ENCODE assay signal across 9 cellular contexts in genomic region chr6:13711384-13711725, GRCh38. TPM values are rescaled to one million over a fixed set of nuclear protein-coding genes. Genes with fewer than 3 reads are reported as not detected.
A peak's percentile ranks its signal among the peaks of the same experiment; 100 is the strongest.
DNase-seq lines count a peak whose midpoint lies in the region; ATAC-seq, FAIRE-seq and TF ChIP-seq lines count a peak whose summit lies in the region.
"Had no signal": no experiment of that assay in that cellular context is flagged by ENCODE, and none has a peak within 500 bp of the region (broad histone marks: within the 10 kb centered on the region; RNA-seq: fewer than 3 reads in every experiment).

No MANE protein-coding gene starts in this region.

- peaks cover 19% of the 10 kb centered on the region for H3K4me1 ChIP-seq in Caco-2

- peaks cover 7% of the 10 kb centered on the region for H3K36me3 Mint-ChIP-seq in Caco-2 (ENCODE audit: insufficient read depth, unreplicated experiment)
- peaks cover 2% of the 10 kb centered on the region for H3K36me3 Mint-ChIP-seq in osteocyte (ENCODE audit: unreplicated experiment)

- H3K27me3 Mint-ChIP-seq in Caco-2 (ENCODE audit: insufficient read depth, unreplicated experiment) (no peaks in the 10 kb centered on the region), osteocyte (ENCODE audit: unreplicated experiment) (no peaks in the 10 kb centered on the region)
- H3K27me3 Mint-ChIP-seq: activated naive CD8-positive, alpha-beta T cell had no signal

- H3K27me3 ChIP-seq in Caco-2 (replicated peaks; ENCODE audit: control insufficient read depth, insufficient read depth, low read length) = no peaks in the 10 kb centered on the region

- no peaks in the 10 kb centered on the region for H3K9me3 ChIP-seq in Caco-2

- DNase-seq in Caco-2 (peak in 1 of 2 experiments; percentile 54), T-helper 1 cell (peak; percentile 59 to 80 (median 65)), epithelial cell of prostate (ENCODE audit: low read depth, low spot score) (no peak), osteocyte (ENCODE audit: extremely low spot score, unreplicated experiment) (no peak), urothelium cell line (ENCODE audit: low spot score) (no peak), NCI-H2196 treated with DMSO at 0.1 percent for 48 hours (lab: John Stamatoyannopoulos, UW; ENCODE audit: unreplicated experiment) (no peak)

- FAIRE-seq in urothelium cell line (lab: Jason Lieb, UNC) = no peak

- H3K27ac Mint-ChIP-seq in Caco-2 (ENCODE audit: unreplicated experiment) = no peak overlapping the region
- no peak overlapping the region for H3K27ac Mint-ChIP-seq in osteocyte (ENCODE audit: unreplicated experiment)

- intact Hi-C loops in Caco-2 (cut with micrococcal nuclease; ENCODE audit: unreplicated experiment) = no loop called here

- ATAC-seq in GM19397 (IDR thresholded peaks at IDR 0.05; ENCODE audit: unreplicated experiment) (peak; percentile 61), HG03457 (IDR thresholded peaks at IDR 0.05; ENCODE audit: unreplicated experiment) (peak; percentile 47)

- no peak for TF ChIP-seq CTCF in Caco-2 (IDR thresholded peaks at IDR 0.05; ENCODE audit: insufficient read depth in 1 of 2, low read depth in 1 of 2, low read length in 1 of 2, severe bottlenecking in 1 of 2, unreplicated experiment in 1 of 2)
- TF ChIP-seq CTCF in osteocyte (IDR thresholded peaks at IDR 0.05) = peak; percentile 24

- H3K9me3 Mint-ChIP-seq in Caco-2 (ENCODE audit: unreplicated experiment) = no peaks in the 10 kb centered on the region
- peaks cover 3% of the 10 kb centered on the region for H3K9me3 Mint-ChIP-seq in osteocyte (ENCODE audit: unreplicated experiment)

- H3K4me3 Mint-ChIP-seq in Caco-2 (ENCODE audit: unreplicated experiment) (peak overlapping the region; percentile 91), osteocyte (ENCODE audit: unreplicated experiment) (no peak overlapping the region)

- H3K36me3 ChIP-seq in Caco-2 (ENCODE audit: control insufficient read depth, insufficient read depth, low read length) = no peaks in the 10 kb centered on the region

- H3K4me1 Mint-ChIP-seq in Caco-2 (ENCODE audit: low read depth, unreplicated experiment) (peaks cover 12% of the 10 kb centered on the region), osteocyte (ENCODE audit: unreplicated experiment) (peaks cover 34% of the 10 kb centered on the region)

- BruUV-seq in Caco-2 (replicated peaks; lab: Mats Ljungman, UMichigan) = no TSS peak

- H3K27ac ChIP-seq in epithelial cell of prostate = peak overlapping the region; percentile 93

- POLR2A ChIA-PET in Caco-2 (lab: Charles Lee) = no interaction called here

- CTCF ChIA-PET in Caco-2 (lab: Charles Lee) = no interaction called here

- peak overlapping the region; percentile 69 for H3K4me3 ChIP-seq in Caco-2 (ENCODE audit: low read depth, low read length)

RNA-seq across cellular contexts. Expression of gene RANBP9, which starts 0.3 kb away (rescaled TPM):
- 36.7 and 38.2 TPM in 2 replicates for total RNA-seq in Caco-2 (2022)
- total RNA-seq in osteocyte = 53.6 and 55.4 TPM in 2 replicates

Comparison
In these comparisons a context has a peak if more than half of its experiments do, and no peak if none do; other contexts are left out.
1. DNase-seq: peak in T-helper 1 cell (5 of 5); none in epithelial cell of prostate (single experiment), osteocyte (single experiment), urothelium cell line (single experiment) and NCI-H2196 treated with DMSO at 0.1 percent for 48 hours (single experiment).